In the genomic region with DNA sequence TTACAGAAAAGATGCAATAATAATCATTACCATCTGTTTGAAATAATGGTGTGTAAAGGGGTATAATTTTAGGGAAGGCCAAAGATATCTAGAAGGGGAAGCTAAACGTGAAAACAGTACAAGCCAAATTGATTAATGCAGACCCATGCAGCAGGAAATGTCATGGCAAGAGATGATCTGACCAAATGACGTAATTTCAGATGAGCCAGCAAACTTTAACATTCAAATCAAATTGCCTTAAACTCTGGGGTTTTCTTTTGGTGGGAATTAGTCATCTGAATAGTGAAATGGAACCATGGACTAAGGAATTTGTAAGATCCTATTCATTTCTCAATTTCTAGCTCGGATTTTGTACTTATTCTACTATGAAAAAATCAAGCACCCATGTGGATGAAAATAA, we compare ENCODE assay signal across 1 cellular context.
TF ChIP-seq lines count a peak whose summit lies in the region.

No MANE protein-coding gene starts in this region.

TF ChIP-seq in K562, 482 proteins besides CTCF, POLR2A, EP300 and RAD21 (continued from another document):
- TF ChIP-seq, protein P1, sequence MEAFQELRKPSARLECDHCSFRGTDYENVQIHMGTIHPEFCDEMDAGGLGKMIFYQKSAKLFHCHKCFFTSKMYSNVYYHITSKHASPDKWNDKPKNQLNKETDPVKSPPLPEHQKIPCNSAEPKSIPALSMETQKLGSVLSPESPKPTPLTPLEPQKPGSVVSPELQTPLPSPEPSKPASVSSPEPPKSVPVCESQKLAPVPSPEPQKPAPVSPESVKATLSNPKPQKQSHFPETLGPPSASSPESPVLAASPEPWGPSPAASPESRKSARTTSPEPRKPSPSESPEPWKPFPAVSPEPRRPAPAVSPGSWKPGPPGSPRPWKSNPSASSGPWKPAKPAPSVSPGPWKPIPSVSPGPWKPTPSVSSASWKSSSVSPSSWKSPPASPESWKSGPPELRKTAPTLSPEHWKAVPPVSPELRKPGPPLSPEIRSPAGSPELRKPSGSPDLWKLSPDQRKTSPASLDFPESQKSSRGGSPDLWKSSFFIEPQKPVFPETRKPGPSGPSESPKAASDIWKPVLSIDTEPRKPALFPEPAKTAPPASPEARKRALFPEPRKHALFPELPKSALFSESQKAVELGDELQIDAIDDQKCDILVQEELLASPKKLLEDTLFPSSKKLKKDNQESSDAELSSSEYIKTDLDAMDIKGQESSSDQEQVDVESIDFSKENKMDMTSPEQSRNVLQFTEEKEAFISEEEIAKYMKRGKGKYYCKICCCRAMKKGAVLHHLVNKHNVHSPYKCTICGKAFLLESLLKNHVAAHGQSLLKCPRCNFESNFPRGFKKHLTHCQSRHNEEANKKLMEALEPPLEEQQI (IDR thresholded peaks at IDR 0.05), result no peak
- TF ChIP-seq MYBL2 (IDR thresholded peaks at IDR 0.05; ENCODE audit: low read depth) (peak; percentile 43; the same call in 1 of the 2 replicates), MYBL2 (CRISPR knock-in tag; IDR thresholded peaks at IDR 0.05; ENCODE audit: borderline replicate concordance) (no peak), XRCC4 (IDR thresholded peaks at IDR 0.05; ENCODE audit: extremely low read depth, insufficient read depth, insufficient read length) (no peak), HDAC1 (IDR thresholded peaks at IDR 0.05) (no peak), ATF7 (IDR thresholded peaks at IDR 0.05) (peak; percentile 67; the same call in 1 of the 2 replicates), POLR2H (tag; IDR thresholded peaks at IDR 0.05; ENCODE audit: low read depth) (no peak), SMAD2 (IDR thresholded peaks at IDR 0.05; ENCODE audit: low read depth, low read length) (no peak), ZNF316 (IDR thresholded peaks at IDR 0.05) (peak; percentile 44; the same call in 1 of the 2 replicates), KAT8 (IDR thresholded peaks at IDR 0.05; ENCODE audit: low read depth) (no peak), CXXC5 (CRISPR knock-in tag; IDR thresholded peaks at IDR 0.05) (no peak), SP2 (IDR thresholded peaks at IDR 0.05; ENCODE audit: extremely low read depth, low read depth, low read length, poor library complexity, severe bottlenecking) (no peak)
- TF ChIP-seq, protein P2, sequence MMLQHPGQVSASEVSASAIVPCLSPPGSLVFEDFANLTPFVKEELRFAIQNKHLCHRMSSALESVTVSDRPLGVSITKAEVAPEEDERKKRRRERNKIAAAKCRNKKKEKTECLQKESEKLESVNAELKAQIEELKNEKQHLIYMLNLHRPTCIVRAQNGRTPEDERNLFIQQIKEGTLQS (IDR thresholded peaks at IDR 0.05), result peak; percentile 80
- TF ChIP-seq, protein P2 (CRISPR knock-in tag; conservative IDR thresholded peaks at IDR 0.05), result no peak
